ENCODE assay signal across 7 cellular contexts in the genomic region with DNA sequence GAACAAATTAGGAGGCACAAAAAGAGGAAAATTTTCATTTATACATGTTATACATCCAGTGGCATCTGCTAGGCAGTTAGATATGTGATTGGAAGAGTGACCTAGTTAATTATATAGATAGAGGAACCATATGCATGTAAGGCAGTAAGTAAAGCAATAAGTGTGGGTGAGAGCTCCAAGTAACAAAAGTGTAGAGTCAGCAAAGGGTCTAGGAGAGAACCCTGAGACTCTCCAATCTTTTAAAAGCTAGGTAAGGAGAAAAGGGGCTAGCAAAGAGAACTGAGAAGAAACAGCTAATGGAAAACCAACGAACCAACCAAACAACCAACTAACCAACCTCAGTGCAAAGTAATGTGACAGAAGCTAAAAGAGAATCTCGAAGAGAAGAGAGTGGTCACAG.
"Had no signal": no experiment of that assay in that cellular context is flagged by ENCODE, and none has a peak within 500 bp of the region (broad histone marks: within the 10 kb centered on the region; RNA-seq: fewer than 3 reads in every experiment).

No MANE protein-coding gene starts in this region.

- FAIRE-seq: GM12878, GM12891, GM12892, GM18507, GM19239 had no signal

- H3K4me3 ChIP-seq: GM12878 had no signal

- ATAC-seq: GM12878 had no signal

- DNase-seq: GDM1, GF-D8 had no signal
